ENCODE assay signal across 8 cellular contexts in the genomic region with DNA sequence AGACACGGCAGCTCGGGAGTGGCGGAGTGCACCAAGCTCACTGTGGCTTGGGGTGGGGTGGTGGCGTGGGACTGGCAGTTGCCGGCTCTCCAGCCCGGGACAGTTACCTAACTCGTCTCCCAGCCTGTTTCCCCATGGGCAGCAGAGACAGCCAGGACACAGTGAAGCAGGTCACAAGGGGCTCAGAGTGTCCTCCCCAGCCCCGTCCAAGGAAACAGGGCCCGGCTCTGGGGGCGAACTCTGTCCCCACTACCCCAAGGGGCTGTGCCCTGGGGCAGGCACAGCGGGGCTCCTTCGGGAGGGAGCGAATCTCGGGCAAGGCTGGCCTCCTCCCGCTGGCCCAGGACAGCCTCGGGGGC. TPM values are rescaled to one million over a fixed set of nuclear protein-coding genes. Genes with fewer than 3 reads are reported as not detected.
DNase-seq lines count a peak whose midpoint lies in the region; TF ChIP-seq lines count a peak whose summit lies in the region.

No MANE protein-coding gene starts in this region.

- peaks cover 48% of the 10 kb centered on the region for H3K4me1 Mint-ChIP-seq in activated naive CD8-positive, alpha-beta T cell (ENCODE audit: low read depth)

- no peak for TF ChIP-seq CTCF in suprapubic skin (IDR thresholded peaks at IDR 0.05)

- H3K9me3 Mint-ChIP-seq in activated naive CD8-positive, alpha-beta T cell (ENCODE audit: low read depth), result no peaks in the 10 kb centered on the region

- peak; percentile 8 for DNase-seq in stimulated activated CD4-positive, alpha-beta T cell treated with anti-CD3 and anti-CD28 coated beads, Interleukin-15, amount 100 ng/mL, for 24 hours
- no peak for DNase-seq in stimulated activated CD4-positive, alpha-beta T cell treated with anti-CD3 and anti-CD28 coated beads, Interleukin-2, amount 100 ng/mL, for 24 hours
- peak; percentile 61 for DNase-seq in islet precursor cell
- DNase-seq in suprapubic skin (ENCODE audit: low spot score in 2 of 2), result peak in 1 of 2 donors; percentile 77
- DNase-seq in SW480 (ENCODE audit: low spot score), result no peak
- DNase-seq in anterior cingulate cortex (lab: John Stamatoyannopoulos, UW), result no peak
- DNase-seq in HCEC 1CT, result no peak

- 25% methylated on average over 7 of the region's 16 CpGs for WGBS in suprapubic skin

- H3K36me3 ChIP-seq in suprapubic skin, result no peaks in the 10 kb centered on the region

- H3K9me3 ChIP-seq in suprapubic skin, result no peaks in the 10 kb centered on the region

- H3K4me3 ChIP-seq in suprapubic skin, result peak overlapping the region; percentile 83

- no peaks in the 10 kb centered on the region for H3K27me3 ChIP-seq in suprapubic skin

- peak overlapping the region; percentile 90 for H3K4me3 Mint-ChIP-seq in activated naive CD8-positive, alpha-beta T cell

- H3K27ac Mint-ChIP-seq in activated naive CD8-positive, alpha-beta T cell, result peak overlapping the region; percentile 30

- H3K4me1 ChIP-seq in suprapubic skin, result peaks cover 58% of the 10 kb centered on the region

- peak overlapping the region; percentile 96 for H3K27ac ChIP-seq in suprapubic skin

- no peaks in the 10 kb centered on the region for H3K36me3 Mint-ChIP-seq in activated naive CD8-positive, alpha-beta T cell

- no peaks in the 10 kb centered on the region for H3K27me3 Mint-ChIP-seq in activated naive CD8-positive, alpha-beta T cell

- no peak for TF ChIP-seq EP300 in suprapubic skin (IDR thresholded peaks at IDR 0.05)

- TF ChIP-seq POLR2A in suprapubic skin (IDR thresholded peaks at IDR 0.05), result no peak

RNA-seq across cellular contexts. Expression of a gene that starts 0.8 kb away (rescaled TPM):
- 10 to 100 TPM; 38.9 to 62.8 (median 44.2) TPM for total RNA-seq in suprapubic skin

RNA-seq across cellular contexts. Expression of a gene that starts 58.7 kb away (rescaled TPM):
- 1 to 10 TPM; 3.3 to 6.5 (median 3.8) TPM for total RNA-seq in suprapubic skin

Comparison
In these comparisons a context has a peak if more than half of its experiments do, and no peak if none do; other contexts are left out.
1. DNase-seq: peak in stimulated activated CD4-positive, alpha-beta T cell treated with anti-CD3 and anti-CD28 coated beads, Interleukin-15, amount 100 ng/mL, for 24 hours (single experiment) and islet precursor cell (single experiment); none in stimulated activated CD4-positive, alpha-beta T cell treated with anti-CD3 and anti-CD28 coated beads, Interleukin-2, amount 100 ng/mL, for 24 hours (0 of 2), SW480 (single experiment), anterior cingulate cortex (0 of 58) and HCEC 1CT (single experiment).